1 cellular context compared by ENCODE assay signal in the genomic region with DNA sequence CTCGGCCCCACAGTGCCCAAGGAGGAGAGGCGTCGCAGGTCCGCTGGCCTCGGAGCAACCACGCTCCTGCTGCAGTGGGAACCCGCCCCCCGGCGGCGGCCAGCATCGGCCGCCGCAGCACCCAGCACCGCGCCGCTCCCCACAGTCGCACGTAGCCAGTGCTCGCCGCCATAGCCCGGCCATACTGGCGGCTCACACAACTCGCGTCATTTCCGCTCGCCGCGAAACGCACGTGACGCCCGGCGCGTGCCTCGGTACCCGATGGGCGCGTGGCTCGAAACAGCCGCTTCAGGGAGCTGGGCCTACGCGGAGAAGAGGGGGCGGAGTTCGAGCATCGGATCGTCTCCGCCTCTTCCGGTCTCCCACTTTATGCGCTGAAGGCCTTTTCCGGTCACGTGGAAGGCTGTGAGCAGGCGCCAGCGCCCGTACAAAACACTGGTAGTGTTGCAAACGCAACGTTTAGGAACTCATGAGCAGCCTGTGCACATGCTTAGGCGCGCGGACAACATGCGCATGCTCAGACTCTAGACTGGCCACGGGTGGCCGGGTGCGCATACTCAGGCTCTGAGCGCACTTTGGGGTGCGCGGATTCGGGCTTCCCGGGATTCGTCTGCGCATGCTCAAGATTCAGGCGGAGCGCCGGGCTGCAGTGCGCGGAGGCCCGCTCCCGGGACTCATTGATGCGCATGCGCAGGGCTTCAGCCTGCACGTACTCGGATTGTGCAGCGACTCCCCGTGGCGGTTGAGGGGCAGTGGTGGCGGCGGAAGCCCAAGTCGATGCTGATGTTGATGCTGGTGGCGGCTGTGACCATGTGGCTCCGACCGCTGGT.
A peak's percentile ranks its signal among the peaks of the same experiment; 100 is the strongest.
TF ChIP-seq lines count a peak whose summit lies in the region.

A gene with protein sequence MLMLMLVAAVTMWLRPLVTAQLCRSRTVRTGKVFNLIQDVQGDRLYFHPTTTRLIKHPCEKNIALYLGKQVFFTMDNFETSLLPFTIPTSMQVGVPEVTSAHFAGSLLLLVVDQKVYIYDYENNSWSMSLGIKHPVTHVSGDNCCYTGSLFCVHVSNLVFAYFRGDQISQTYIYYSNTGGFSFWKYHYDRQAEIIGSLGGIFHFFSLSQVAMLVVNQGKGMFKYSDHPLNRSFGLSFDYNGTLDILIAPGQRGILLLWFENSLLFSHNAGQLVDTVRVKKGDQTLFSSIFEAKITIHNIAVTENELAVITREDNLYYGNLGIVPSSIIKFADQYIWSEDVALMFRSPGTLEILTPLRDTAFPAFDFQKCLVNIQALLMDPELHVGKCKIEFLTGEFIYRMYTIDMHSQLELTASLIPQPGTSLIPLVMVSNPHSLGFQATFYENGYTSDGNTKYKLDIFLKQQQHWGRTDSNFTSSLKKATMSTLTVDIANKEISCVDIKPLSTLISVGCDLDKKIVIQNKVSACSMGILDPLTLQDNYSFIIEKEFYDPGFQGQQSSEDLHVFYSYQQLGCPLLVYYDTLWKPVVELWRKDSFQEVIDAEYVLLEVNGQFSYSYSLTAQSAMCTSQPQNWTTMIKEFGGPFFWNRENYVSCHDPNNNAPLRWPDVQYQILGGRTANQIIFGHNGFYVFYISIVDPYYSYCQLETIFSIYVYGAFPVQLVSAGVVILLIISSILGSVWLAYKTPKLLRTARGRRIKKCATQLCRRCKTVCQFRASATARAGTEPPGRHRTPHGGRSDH (plus strand): TSS at position 677 of the 830 bp plus-strand sequence. CDS start 101 bp downstream, at position 778.
A gene with protein sequence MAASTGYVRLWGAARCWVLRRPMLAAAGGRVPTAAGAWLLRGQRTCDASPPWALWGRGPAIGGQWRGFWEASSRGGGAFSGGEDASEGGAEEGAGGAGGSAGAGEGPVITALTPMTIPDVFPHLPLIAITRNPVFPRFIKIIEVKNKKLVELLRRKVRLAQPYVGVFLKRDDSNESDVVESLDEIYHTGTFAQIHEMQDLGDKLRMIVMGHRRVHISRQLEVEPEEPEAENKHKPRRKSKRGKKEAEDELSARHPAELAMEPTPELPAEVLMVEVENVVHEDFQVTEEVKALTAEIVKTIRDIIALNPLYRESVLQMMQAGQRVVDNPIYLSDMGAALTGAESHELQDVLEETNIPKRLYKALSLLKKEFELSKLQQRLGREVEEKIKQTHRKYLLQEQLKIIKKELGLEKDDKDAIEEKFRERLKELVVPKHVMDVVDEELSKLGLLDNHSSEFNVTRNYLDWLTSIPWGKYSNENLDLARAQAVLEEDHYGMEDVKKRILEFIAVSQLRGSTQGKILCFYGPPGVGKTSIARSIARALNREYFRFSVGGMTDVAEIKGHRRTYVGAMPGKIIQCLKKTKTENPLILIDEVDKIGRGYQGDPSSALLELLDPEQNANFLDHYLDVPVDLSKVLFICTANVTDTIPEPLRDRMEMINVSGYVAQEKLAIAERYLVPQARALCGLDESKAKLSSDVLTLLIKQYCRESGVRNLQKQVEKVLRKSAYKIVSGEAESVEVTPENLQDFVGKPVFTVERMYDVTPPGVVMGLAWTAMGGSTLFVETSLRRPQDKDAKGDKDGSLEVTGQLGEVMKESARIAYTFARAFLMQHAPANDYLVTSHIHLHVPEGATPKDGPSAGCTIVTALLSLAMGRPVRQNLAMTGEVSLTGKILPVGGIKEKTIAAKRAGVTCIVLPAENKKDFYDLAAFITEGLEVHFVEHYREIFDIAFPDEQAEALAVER (minus strand): TSS at position 186 of the 830 bp plus-strand sequence. CDS start 14 bp downstream, at position 172.

TF ChIP-seq in K562, 482 proteins besides CTCF, POLR2A, EP300 and RAD21 (continued from another document and continues in another):
- TF ChIP-seq ZNF583 (CRISPR knock-in tag; IDR thresholded peaks at IDR 0.05): 0 out of 2 replicates have a peak, but pooled peaks have one; percentile 10
- TF ChIP-seq SAP30 (IDR thresholded peaks at IDR 0.05; ENCODE audit: borderline replicate concordance, insufficient read depth, low read depth, low read length, poor library complexity, severe bottlenecking): peak; percentile 90
- TF ChIP-seq ZNF133 (CRISPR knock-in tag; IDR thresholded peaks at IDR 0.05): no peak
- TF ChIP-seq, protein P1, sequence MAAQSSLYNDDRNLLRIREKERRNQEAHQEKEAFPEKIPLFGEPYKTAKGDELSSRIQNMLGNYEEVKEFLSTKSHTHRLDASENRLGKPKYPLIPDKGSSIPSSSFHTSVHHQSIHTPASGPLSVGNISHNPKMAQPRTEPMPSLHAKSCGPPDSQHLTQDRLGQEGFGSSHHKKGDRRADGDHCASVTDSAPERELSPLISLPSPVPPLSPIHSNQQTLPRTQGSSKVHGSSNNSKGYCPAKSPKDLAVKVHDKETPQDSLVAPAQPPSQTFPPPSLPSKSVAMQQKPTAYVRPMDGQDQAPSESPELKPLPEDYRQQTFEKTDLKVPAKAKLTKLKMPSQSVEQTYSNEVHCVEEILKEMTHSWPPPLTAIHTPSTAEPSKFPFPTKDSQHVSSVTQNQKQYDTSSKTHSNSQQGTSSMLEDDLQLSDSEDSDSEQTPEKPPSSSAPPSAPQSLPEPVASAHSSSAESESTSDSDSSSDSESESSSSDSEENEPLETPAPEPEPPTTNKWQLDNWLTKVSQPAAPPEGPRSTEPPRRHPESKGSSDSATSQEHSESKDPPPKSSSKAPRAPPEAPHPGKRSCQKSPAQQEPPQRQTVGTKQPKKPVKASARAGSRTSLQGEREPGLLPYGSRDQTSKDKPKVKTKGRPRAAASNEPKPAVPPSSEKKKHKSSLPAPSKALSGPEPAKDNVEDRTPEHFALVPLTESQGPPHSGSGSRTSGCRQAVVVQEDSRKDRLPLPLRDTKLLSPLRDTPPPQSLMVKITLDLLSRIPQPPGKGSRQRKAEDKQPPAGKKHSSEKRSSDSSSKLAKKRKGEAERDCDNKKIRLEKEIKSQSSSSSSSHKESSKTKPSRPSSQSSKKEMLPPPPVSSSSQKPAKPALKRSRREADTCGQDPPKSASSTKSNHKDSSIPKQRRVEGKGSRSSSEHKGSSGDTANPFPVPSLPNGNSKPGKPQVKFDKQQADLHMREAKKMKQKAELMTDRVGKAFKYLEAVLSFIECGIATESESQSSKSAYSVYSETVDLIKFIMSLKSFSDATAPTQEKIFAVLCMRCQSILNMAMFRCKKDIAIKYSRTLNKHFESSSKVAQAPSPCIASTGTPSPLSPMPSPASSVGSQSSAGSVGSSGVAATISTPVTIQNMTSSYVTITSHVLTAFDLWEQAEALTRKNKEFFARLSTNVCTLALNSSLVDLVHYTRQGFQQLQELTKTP (IDR thresholded peaks at IDR 0.05; ENCODE audit: low read depth in 1 of 2, partially characterized antibody in 2 of 2): peak in 1 of 2 experiments; percentile 52
- peak; percentile 32 for TF ChIP-seq HMGN3 (IDR thresholded peaks at IDR 0.05; ENCODE audit: borderline replicate concordance, extremely low read depth, insufficient read length, low read depth, low read length)
- no peak for TF ChIP-seq RBM14 (IDR thresholded peaks at IDR 0.05; ENCODE audit: borderline replicate concordance, insufficient read depth, low read depth, low read length)
- TF ChIP-seq CCNT2 (IDR thresholded peaks at IDR 0.05; ENCODE audit: borderline replicate concordance, extremely low read depth, insufficient read length, low read depth, low read length): peak; percentile 88
- 0 out of 2 replicates have a peak, but pooled peaks have one; percentile 7 for TF ChIP-seq MEF2A (IDR thresholded peaks at IDR 0.05; ENCODE audit: control insufficient read depth, low read depth, low read length)
- TF ChIP-seq CBFA2T2 (conservative IDR thresholded peaks at IDR 0.05): peak; percentile 75
- no peak for TF ChIP-seq RBM17 (IDR thresholded peaks at IDR 0.05; ENCODE audit: borderline replicate concordance, low read depth, low read length)
- peak; percentile 25; the same call in 1 of the 2 replicates for TF ChIP-seq ZC3H11A (IDR thresholded peaks at IDR 0.05; ENCODE audit: low read depth, low read length)
- TF ChIP-seq PHF20 (IDR thresholded peaks at IDR 0.05; ENCODE audit: partially characterized antibody): peak; percentile 76
- TF ChIP-seq, protein P2, sequence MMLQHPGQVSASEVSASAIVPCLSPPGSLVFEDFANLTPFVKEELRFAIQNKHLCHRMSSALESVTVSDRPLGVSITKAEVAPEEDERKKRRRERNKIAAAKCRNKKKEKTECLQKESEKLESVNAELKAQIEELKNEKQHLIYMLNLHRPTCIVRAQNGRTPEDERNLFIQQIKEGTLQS (IDR thresholded peaks at IDR 0.05): no peak
- TF ChIP-seq, protein P2 (CRISPR knock-in tag; conservative IDR thresholded peaks at IDR 0.05): peak; percentile 2; the same call in 1 of the 2 replicates
- peak; percentile 77 to 93 for TF ChIP-seq MAZ (CRISPR knock-in tag; conservative IDR thresholded peaks at IDR 0.05 in 1 of 2, IDR thresholded peaks at IDR 0.05 in 1 of 2)
- TF ChIP-seq RBM25 (IDR thresholded peaks at IDR 0.05; ENCODE audit: low read depth, low read length, severe bottlenecking): peak; percentile 14
- TF ChIP-seq FOXK1 (CRISPR knock-in tag; IDR thresholded peaks at IDR 0.05; ENCODE audit: borderline replicate concordance): no peak
- no peak for TF ChIP-seq ZSCAN32 (CRISPR knock-in tag; IDR thresholded peaks at IDR 0.05)
- 0 out of 2 replicates have a peak, but pooled peaks have one; percentile 60 for TF ChIP-seq RBM34 (IDR thresholded peaks at IDR 0.05; ENCODE audit: borderline replicate concordance, insufficient read depth, low read length)
- TF ChIP-seq, protein P3, sequence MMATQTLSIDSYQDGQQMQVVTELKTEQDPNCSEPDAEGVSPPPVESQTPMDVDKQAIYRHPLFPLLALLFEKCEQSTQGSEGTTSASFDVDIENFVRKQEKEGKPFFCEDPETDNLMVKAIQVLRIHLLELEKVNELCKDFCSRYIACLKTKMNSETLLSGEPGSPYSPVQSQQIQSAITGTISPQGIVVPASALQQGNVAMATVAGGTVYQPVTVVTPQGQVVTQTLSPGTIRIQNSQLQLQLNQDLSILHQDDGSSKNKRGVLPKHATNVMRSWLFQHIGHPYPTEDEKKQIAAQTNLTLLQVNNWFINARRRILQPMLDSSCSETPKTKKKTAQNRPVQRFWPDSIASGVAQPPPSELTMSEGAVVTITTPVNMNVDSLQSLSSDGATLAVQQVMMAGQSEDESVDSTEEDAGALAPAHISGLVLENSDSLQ (IDR thresholded peaks at IDR 0.05): 0 out of 2 replicates have a peak, but pooled peaks have one; percentile 18
- peak; percentile 71; the same call in 1 of the 2 replicates for TF ChIP-seq RNF2 (IDR thresholded peaks at IDR 0.05)
- peak in 1 of 2 experiments; percentile 78; a peak in 2 of 4 replicates for TF ChIP-seq RCOR1 (IDR thresholded peaks at IDR 0.05; ENCODE audit: borderline replicate concordance in 1 of 2, low read depth in 2 of 2, low read length in 2 of 2)
- TF ChIP-seq RBBP5 (IDR thresholded peaks at IDR 0.05; ENCODE audit: borderline replicate concordance, insufficient read depth, low read length, poor library complexity, severe bottlenecking): peak; percentile 98
- TF ChIP-seq SUPT5H (IDR thresholded peaks at IDR 0.05): peak; percentile 80
- TF ChIP-seq, protein P4, sequence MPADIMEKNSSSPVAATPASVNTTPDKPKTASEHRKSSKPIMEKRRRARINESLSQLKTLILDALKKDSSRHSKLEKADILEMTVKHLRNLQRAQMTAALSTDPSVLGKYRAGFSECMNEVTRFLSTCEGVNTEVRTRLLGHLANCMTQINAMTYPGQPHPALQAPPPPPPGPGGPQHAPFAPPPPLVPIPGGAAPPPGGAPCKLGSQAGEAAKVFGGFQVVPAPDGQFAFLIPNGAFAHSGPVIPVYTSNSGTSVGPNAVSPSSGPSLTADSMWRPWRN (IDR thresholded peaks at IDR 0.05; ENCODE audit: low read depth): peak; percentile 100
- peak; percentile 27; the same call in 1 of the 2 replicates for TF ChIP-seq CBX1 (IDR thresholded peaks at IDR 0.05; ENCODE audit: low read depth)
- TF ChIP-seq ZNF586 (CRISPR knock-in tag; conservative IDR thresholded peaks at IDR 0.05): no peak
- TF ChIP-seq JUND (IDR thresholded peaks at IDR 0.05; ENCODE audit: borderline replicate concordance, low read depth, low read length): peak; percentile 77
- TF ChIP-seq JUND (tag; IDR thresholded peaks at IDR 0.05; ENCODE audit: borderline replicate concordance, low read depth, low read length): peak; percentile 41; the same call in 1 of the 3 replicates
- TF ChIP-seq, protein P5, sequence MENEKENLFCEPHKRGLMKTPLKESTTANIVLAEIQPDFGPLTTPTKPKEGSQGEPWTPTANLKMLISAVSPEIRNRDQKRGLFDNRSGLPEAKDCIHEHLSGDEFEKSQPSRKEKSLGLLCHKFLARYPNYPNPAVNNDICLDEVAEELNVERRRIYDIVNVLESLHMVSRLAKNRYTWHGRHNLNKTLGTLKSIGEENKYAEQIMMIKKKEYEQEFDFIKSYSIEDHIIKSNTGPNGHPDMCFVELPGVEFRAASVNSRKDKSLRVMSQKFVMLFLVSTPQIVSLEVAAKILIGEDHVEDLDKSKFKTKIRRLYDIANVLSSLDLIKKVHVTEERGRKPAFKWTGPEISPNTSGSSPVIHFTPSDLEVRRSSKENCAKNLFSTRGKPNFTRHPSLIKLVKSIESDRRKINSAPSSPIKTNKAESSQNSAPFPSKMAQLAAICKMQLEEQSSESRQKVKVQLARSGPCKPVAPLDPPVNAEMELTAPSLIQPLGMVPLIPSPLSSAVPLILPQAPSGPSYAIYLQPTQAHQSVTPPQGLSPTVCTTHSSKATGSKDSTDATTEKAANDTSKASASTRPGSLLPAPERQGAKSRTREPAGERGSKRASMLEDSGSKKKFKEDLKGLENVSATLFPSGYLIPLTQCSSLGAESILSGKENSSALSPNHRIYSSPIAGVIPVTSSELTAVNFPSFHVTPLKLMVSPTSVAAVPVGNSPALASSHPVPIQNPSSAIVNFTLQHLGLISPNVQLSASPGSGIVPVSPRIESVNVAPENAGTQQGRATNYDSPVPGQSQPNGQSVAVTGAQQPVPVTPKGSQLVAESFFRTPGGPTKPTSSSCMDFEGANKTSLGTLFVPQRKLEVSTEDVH (IDR thresholded peaks at IDR 0.05; ENCODE audit: low read depth, partially characterized antibody): peak; percentile 89
- no peak for TF ChIP-seq YBX1 (IDR thresholded peaks at IDR 0.05)
- TF ChIP-seq BACH1 (tag; IDR thresholded peaks at IDR 0.05): no peak
- peak; percentile 85 to 96 for TF ChIP-seq FOXK2 (conservative IDR thresholded peaks at IDR 0.05 in 1 of 2, IDR thresholded peaks at IDR 0.05 in 1 of 2; ENCODE audit: low read depth in 2 of 2)
- peak; percentile 23 to 33; a peak in 1 of 4 replicates for TF ChIP-seq SIX5 (IDR thresholded peaks at IDR 0.05; ENCODE audit: borderline replicate concordance in 1 of 2, insufficient read depth in 1 of 2, low read depth in 1 of 2, low read length in 2 of 2)
- TF ChIP-seq, protein P6, sequence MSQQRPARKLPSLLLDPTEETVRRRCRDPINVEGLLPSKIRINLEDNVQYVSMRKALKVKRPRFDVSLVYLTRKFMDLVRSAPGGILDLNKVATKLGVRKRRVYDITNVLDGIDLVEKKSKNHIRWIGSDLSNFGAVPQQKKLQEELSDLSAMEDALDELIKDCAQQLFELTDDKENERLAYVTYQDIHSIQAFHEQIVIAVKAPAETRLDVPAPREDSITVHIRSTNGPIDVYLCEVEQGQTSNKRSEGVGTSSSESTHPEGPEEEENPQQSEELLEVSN (IDR thresholded peaks at IDR 0.05; ENCODE audit: borderline replicate concordance in 1 of 2, extremely low read depth in 1 of 2, insufficient read depth in 1 of 2, insufficient read length in 1 of 2, low read depth in 1 of 2, low read length in 1 of 2, poor library complexity in 1 of 2, severe bottlenecking in 1 of 2): peak; percentile 88 to 97
- TF ChIP-seq U2AF1 (optimal IDR thresholded peaks at IDR 0.05; ENCODE audit: low read depth, low read length): peak; percentile 96
- TF ChIP-seq CAMTA2 (CRISPR knock-in tag; conservative IDR thresholded peaks at IDR 0.05): peak; percentile 72; the same call in 1 of the 2 replicates
- TF ChIP-seq BMI1 (IDR thresholded peaks at IDR 0.05; ENCODE audit: low read length): no peak
